28 cellular contexts compared by ENCODE assay signal in the genomic region with DNA sequence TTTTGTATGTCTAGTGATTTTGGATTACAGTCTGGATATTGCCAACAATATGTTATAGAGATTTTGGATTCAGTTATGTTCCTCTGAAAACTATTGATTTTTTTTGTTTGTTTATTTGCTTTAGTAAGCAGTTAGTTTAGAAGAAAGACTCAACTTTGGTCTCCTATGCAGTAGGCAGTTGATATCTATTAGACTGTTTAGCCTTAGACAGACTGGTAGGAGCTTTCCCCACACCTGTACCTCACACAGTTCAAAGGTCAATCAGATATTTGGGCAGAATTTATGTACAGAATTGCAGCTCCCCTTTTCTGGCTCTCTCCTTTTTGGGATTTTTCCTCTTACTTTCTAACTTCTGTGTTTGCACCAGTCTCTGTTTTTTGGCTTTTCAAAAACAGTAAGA.
"Had no signal": no experiment of that assay in that cellular context is flagged by ENCODE, and none has a peak within 500 bp of the region (broad histone marks: within the 10 kb centered on the region; RNA-seq: fewer than 3 reads in every experiment).

No MANE protein-coding gene starts in this region.

- H3K4me3 ChIP-seq: stomach, suprapubic skin, testis, thoracic aorta, thyroid gland, tibial artery, tibial nerve, transverse colon, upper lobe of left lung, upper lobe of right lung, uterus, vagina had no signal

- ATAC-seq: stimulated activated effector memory CD8-positive, alpha-beta T cell treated with anti-CD3 and anti-CD28 coated beads, Interleukin-12 subunit alpha, Interleukin-12 subunit beta, amount 100 ng/mL, for 72 hours; stimulated activated memory B cell treated with anti-CD40 and anti-IgM and Interleukin-4, amounts not matched to agents 10 μg/mL and 1 μg/mL and 100 μg/mL, for 72 hours; stimulated activated naive B cell treated with anti-CD40 and anti-IgM and Interleukin-4, amounts not matched to agents 10 μg/mL and 1 μg/mL and 100 μg/mL, for 72 hours; stimulated activated naive CD8-positive, alpha-beta T cell treated with anti-CD3 and anti-CD28 coated beads, Interleukin-15, amount 100 ng/mL, for 72 hours; stimulated activated naive CD8-positive, alpha-beta T cell treated with anti-CD3 and anti-CD28 coated beads, Interleukin-15, Interleukin-2, amounts not matched to agents 100 U/mL and 50 U/mL, for 24 hours; upper lobe of right lung had no signal

- H3K27ac ChIP-seq: stomach, suprapubic skin, testis, thoracic aorta, thyroid gland, tibial artery, tibial nerve, transverse colon, upper lobe of left lung, upper lobe of right lung, uterus, vagina had no signal

- DNase-seq: stimulated activated CD4-positive, alpha-beta T cell treated with anti-CD3 and anti-CD28 coated beads, Interleukin-2, amount 100 ng/mL, for 48 hours; stimulated activated CD4-positive, alpha-beta T cell treated with anti-CD3 and anti-CD28 coated beads, Interleukin-4, amount 100 ng/mL, for 1 hour; stimulated activated CD4-positive, alpha-beta T cell treated with anti-CD3 and anti-CD28 coated beads, Interleukin-4, amount 100 ng/mL, for 24 hours; stimulated activated CD4-positive, alpha-beta T cell treated with anti-CD3 and anti-CD28 coated beads, Interleukin-4, amount 100 ng/mL, for 4 hours; stimulated activated CD8-positive, alpha-beta memory T cell treated with anti-CD3 and anti-CD28 coated beads, Interleukin-4, amount 100 ng/mL, for 48 hours; stimulated activated naive B cell treated with anti-CD40 and anti-IgM and Interleukin-4, amounts not matched to agents 10 μg/mL and 1 μg/mL and 100 μg/mL, for 72 hours; stimulated activated naive CD4-positive, alpha-beta T cell; stimulated activated naive CD4-positive, alpha-beta T cell treated with Interleukin-2 at 50 U/mL for 16 hours; stimulated activated naive CD8-positive, alpha-beta T cell treated with anti-CD3 and anti-CD28 coated beads, Interleukin-15, amount 100 ng/mL, for 72 hours; stimulated activated naive CD8-positive, alpha-beta T cell treated with anti-CD3 and anti-CD28 coated beads, Interleukin-15, Interleukin-2, amounts not matched to agents 100 U/mL and 50 U/mL, for 24 hours; stomach; substantia nigra; testis; thyroid gland; tibial artery; transverse colon; upper lobe of left lung; upper lobe of right lung; uterus had no signal

- H3K4me1 Mint-ChIP-seq: stimulated activated effector memory CD8-positive, alpha-beta T cell treated with anti-CD3 and anti-CD28 coated beads, Interleukin-12 subunit alpha, Interleukin-12 subunit beta, amount 100 ng/mL, for 72 hours had no signal

- H3K9me3 ChIP-seq: stomach, suprapubic skin, testis, thoracic aorta, thyroid gland, tibial artery, tibial nerve, transverse colon, upper lobe of left lung, upper lobe of right lung, uterus, vagina had no signal

- FAIRE-seq: urothelium cell line had no signal

- H3K27ac Mint-ChIP-seq: stimulated activated effector memory CD8-positive, alpha-beta T cell treated with anti-CD3 and anti-CD28 coated beads, Interleukin-12 subunit alpha, Interleukin-12 subunit beta, amount 100 ng/mL, for 72 hours; stimulated activated memory B cell treated with anti-CD40 and anti-IgM and Interleukin-4, amounts not matched to agents 10 μg/mL and 1 μg/mL and 100 μg/mL, for 72 hours; stimulated activated naive B cell treated with anti-CD40 and anti-IgM and Interleukin-4, amounts not matched to agents 10 μg/mL and 1 μg/mL and 100 μg/mL, for 72 hours; stimulated activated naive CD8-positive, alpha-beta T cell treated with anti-CD3 and anti-CD28 coated beads, Interleukin-15, amount 100 ng/mL, for 72 hours; stimulated activated naive CD8-positive, alpha-beta T cell treated with anti-CD3 and anti-CD28 coated beads, Interleukin-15, Interleukin-2, amounts not matched to agents 100 ng/mL and 50 ng/mL, for 24 hours; type B pancreatic cell had no signal

- H3K27me3 Mint-ChIP-seq: stimulated activated memory B cell treated with anti-CD40 and anti-IgM and Interleukin-4, amounts not matched to agents 10 μg/mL and 1 μg/mL and 100 μg/mL, for 72 hours; stimulated activated naive B cell treated with anti-CD40 and anti-IgM and Interleukin-4, amounts not matched to agents 10 μg/mL and 1 μg/mL and 100 μg/mL, for 72 hours; stimulated activated naive CD8-positive, alpha-beta T cell treated with anti-CD3 and anti-CD28 coated beads, Interleukin-15, amount 100 ng/mL, for 72 hours; stimulated activated naive CD8-positive, alpha-beta T cell treated with anti-CD3 and anti-CD28 coated beads, Interleukin-15, Interleukin-2, amounts not matched to agents 100 ng/mL and 50 ng/mL, for 24 hours; type B pancreatic cell had no signal

- H3K27me3 ChIP-seq: stomach, suprapubic skin, testis, thyroid gland, tibial artery, tibial nerve, transverse colon, upper lobe of left lung, upper lobe of right lung, uterus, vagina had no signal

- H3K36me3 Mint-ChIP-seq: stimulated activated effector memory CD8-positive, alpha-beta T cell treated with anti-CD3 and anti-CD28 coated beads, Interleukin-12 subunit alpha, Interleukin-12 subunit beta, amount 100 ng/mL, for 72 hours; stimulated activated memory B cell treated with anti-CD40 and anti-IgM and Interleukin-4, amounts not matched to agents 10 μg/mL and 1 μg/mL and 100 μg/mL, for 72 hours; type B pancreatic cell had no signal

- H3K4me3 Mint-ChIP-seq: stimulated activated effector memory CD8-positive, alpha-beta T cell treated with anti-CD3 and anti-CD28 coated beads, Interleukin-12 subunit alpha, Interleukin-12 subunit beta, amount 100 ng/mL, for 72 hours; stimulated activated memory B cell treated with anti-CD40 and anti-IgM and Interleukin-4, amounts not matched to agents 10 μg/mL and 1 μg/mL and 100 μg/mL, for 72 hours; stimulated activated naive B cell treated with anti-CD40 and anti-IgM and Interleukin-4, amounts not matched to agents 10 μg/mL and 1 μg/mL and 100 μg/mL, for 72 hours; stimulated activated naive CD8-positive, alpha-beta T cell treated with anti-CD3 and anti-CD28 coated beads, Interleukin-15, amount 100 ng/mL, for 72 hours; stimulated activated naive CD8-positive, alpha-beta T cell treated with anti-CD3 and anti-CD28 coated beads, Interleukin-15, Interleukin-2, amounts not matched to agents 100 ng/mL and 50 ng/mL, for 24 hours; type B pancreatic cell had no signal

- H3K36me3 ChIP-seq: stomach, suprapubic skin, thoracic aorta, thyroid gland, tibial artery, transverse colon, upper lobe of left lung, upper lobe of right lung, uterus, vagina had no signal

- H3K9me3 Mint-ChIP-seq: stimulated activated effector memory CD8-positive, alpha-beta T cell treated with anti-CD3 and anti-CD28 coated beads, Interleukin-12 subunit alpha, Interleukin-12 subunit beta, amount 100 ng/mL, for 72 hours; stimulated activated memory B cell treated with anti-CD40 and anti-IgM and Interleukin-4, amounts not matched to agents 10 μg/mL and 1 μg/mL and 100 μg/mL, for 72 hours; stimulated activated naive CD8-positive, alpha-beta T cell treated with anti-CD3 and anti-CD28 coated beads, Interleukin-15, amount 100 ng/mL, for 72 hours; stimulated activated naive CD8-positive, alpha-beta T cell treated with anti-CD3 and anti-CD28 coated beads, Interleukin-15, Interleukin-2, amounts not matched to agents 100 ng/mL and 50 ng/mL, for 24 hours; type B pancreatic cell had no signal
